In the genomic region with DNA sequence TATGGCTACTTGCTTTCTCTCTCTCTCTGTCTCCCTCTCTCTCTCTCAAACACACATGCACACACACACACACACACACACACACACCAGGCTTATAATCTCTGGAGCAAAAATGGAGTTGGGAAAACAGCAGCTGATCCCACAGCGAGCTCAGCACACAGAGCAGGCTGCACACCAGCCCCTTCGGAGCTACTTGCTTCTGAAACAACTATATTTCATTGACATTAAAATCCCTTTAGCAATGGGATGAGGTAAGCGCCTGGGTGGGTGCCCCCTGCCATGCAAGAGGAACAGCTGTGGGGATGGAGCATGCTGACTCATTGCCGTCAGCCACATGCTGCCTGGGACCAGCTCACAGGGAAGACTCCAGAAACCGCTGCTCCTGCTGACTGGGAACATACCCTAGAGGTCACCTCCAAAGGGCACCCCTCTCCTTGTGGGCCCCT, we compare ENCODE assay signal across 8 cellular contexts. TPM values are rescaled to one million over a fixed set of nuclear protein-coding genes. Genes with fewer than 3 reads are reported as not detected.
DNase-seq lines count a peak whose midpoint lies in the region; ATAC-seq, FAIRE-seq and TF ChIP-seq lines count a peak whose summit lies in the region.

No MANE protein-coding gene starts in this region.

- DNase-seq in H54 (ENCODE audit: insufficient read length, low spot score) (peak; percentile 90), NOMO-1 treated with DMSO at 0.1 percent for 48 hours (lab: John Stamatoyannopoulos, UW; ENCODE audit: unreplicated experiment) (peak; percentile 83), non-pigmented ciliary epithelial cell (ENCODE audit: low read depth) (peak; percentile 79), GM10266 (ENCODE audit: extremely low spot score) (no peak), activated T-cell treated with anti-CD3 and anti-CD28 coated beads for 4 hours (no peak)
- no peak for DNase-seq in activated CD4-positive, alpha-beta T cell treated with anti-CD3 and anti-CD28 coated beads for 1 hour

- TF ChIP-seq POLR2A in H54 (IDR thresholded peaks at IDR 0.05; ENCODE audit: low read depth, low read length), result no peak

- ATAC-seq in esophagus mucosa, result peak; percentile 39
- no peak for ATAC-seq in GM21381 (IDR thresholded peaks at IDR 0.05; ENCODE audit: unreplicated experiment)

- TF ChIP-seq CTCF in GM10266 (IDR thresholded peaks at IDR 0.05; ENCODE audit: control insufficient read depth, insufficient read depth, low read depth, missing control alignments), result no peak

- peak; percentile 95 for FAIRE-seq in H54 (lab: Jason Lieb, UNC)

RNA-seq across cellular contexts. Expression of a gene that starts 45.7 kb away (rescaled TPM):
- total RNA-seq in esophagus mucosa, result 70.7 TPM

Comparison
In these comparisons a context has a peak if more than half of its experiments do, and no peak if none do; other contexts are left out.
1. DNase-seq: peak in H54 (single experiment), NOMO-1 treated with DMSO at 0.1 percent for 48 hours (single experiment) and non-pigmented ciliary epithelial cell (single experiment); none in GM10266 (single experiment), activated CD4-positive, alpha-beta T cell treated with anti-CD3 and anti-CD28 coated beads for 1 hour (single experiment) and activated T-cell treated with anti-CD3 and anti-CD28 coated beads for 4 hours (single experiment).